In genomic region chr1:66371233-66372005, GRCh38 we compare ENCODE assay signal across 8 cellular contexts.
DNase-seq lines count a peak whose midpoint lies in the region; ATAC-seq and TF ChIP-seq lines count a peak whose summit lies in the region.

No MANE protein-coding gene starts in this region.

- intact Hi-C loops in testis (cut with DNase I; ENCODE audit: low total_unique reads), result no loop called here

- TF ChIP-seq POLR2A in testis (IDR thresholded peaks at IDR 0.05), result no peak

- H3K4me1 ChIP-seq in adipocyte (ENCODE audit: control insufficient read depth, insufficient read depth, low read length), result peaks cover 33% of the 10 kb centered on the region
- H3K4me1 ChIP-seq in muscle layer of duodenum (ENCODE audit: control insufficient read depth in 1 of 2, insufficient read depth in 2 of 2, low read length in 2 of 2), result peaks cover 5 to 12% of the 10 kb centered on the region in 2 donors
- peaks cover 16% of the 10 kb centered on the region for H3K4me1 ChIP-seq in testis

- ATAC-seq in HG02798 (IDR thresholded peaks at IDR 0.05; ENCODE audit: poor library complexity, unreplicated experiment) (peak; percentile 30), GM19455 (IDR thresholded peaks at IDR 0.05; ENCODE audit: unreplicated experiment) (no peak), HG03025 (IDR thresholded peaks at IDR 0.05; ENCODE audit: low FRiP score, unreplicated experiment) (no peak)

- H3K9ac ChIP-seq in adipocyte (ENCODE audit: low read length), result no peak overlapping the region

- no peaks in the 10 kb centered on the region for H3K27me3 ChIP-seq in adipocyte (replicated peaks; ENCODE audit: control insufficient read depth, insufficient read depth, low read length)
- H3K27me3 ChIP-seq in muscle layer of duodenum (ENCODE audit: low read depth, low read length), result no peaks in the 10 kb centered on the region
- H3K27me3 ChIP-seq in testis, result no peaks in the 10 kb centered on the region

- WGBS in testis, 2 donors, result 71% methylated on average over 7 of the region's 7 CpGs

- no peak for TF ChIP-seq CTCF in testis (IDR thresholded peaks at IDR 0.05)

- no peaks in the 10 kb centered on the region for H3K36me3 ChIP-seq in adipocyte (ENCODE audit: control insufficient read depth, insufficient read depth, low read length, severe bottlenecking)
- peaks cover 46 to 56% of the 10 kb centered on the region in 2 donors for H3K36me3 ChIP-seq in muscle layer of duodenum (ENCODE audit: control insufficient read depth in 1 of 2, insufficient read depth in 2 of 2, low read length in 2 of 2)
- no peaks in the 10 kb centered on the region for H3K36me3 ChIP-seq in testis (ENCODE audit: low read depth, missing control alignments)

- H3K27ac ChIP-seq in muscle layer of duodenum (ENCODE audit: low read length) (peak overlapping the region; percentile 60), testis (peak overlapping the region in 1 of 2 donors; percentile 16)

- no peaks in the 10 kb centered on the region for H3K9me3 ChIP-seq in adipocyte (ENCODE audit: control insufficient read depth, low read length)
- H3K9me3 ChIP-seq in muscle layer of duodenum (ENCODE audit: control insufficient read depth in 1 of 2, low read length in 2 of 2), result no peaks in the 10 kb centered on the region
- H3K9me3 ChIP-seq in testis, result no peaks in the 10 kb centered on the region

- peak; percentile 61 for DNase-seq in GM04504 (ENCODE audit: low read depth)
- peak; percentile 58 for DNase-seq in adipocyte (ENCODE audit: low read depth)
- DNase-seq in testis, result no peak
- DNase-seq in NK-92 (lab: John Stamatoyannopoulos, UW; ENCODE audit: unreplicated experiment), result no peak

- H3K4me3 ChIP-seq in adipocyte (ENCODE audit: low read length) (peak overlapping the region; percentile 50), muscle layer of duodenum (ENCODE audit: low read depth in 1 of 2, low read length in 2 of 2) (no peak overlapping the region), testis (no peak overlapping the region)

Comparison
In these comparisons a context has a peak if more than half of its experiments do, and no peak if none do; other contexts are left out.
1. DNase-seq: peak in GM04504 (single experiment) and adipocyte (single experiment); none in testis (single experiment) and NK-92 (single experiment).